In the genomic region with DNA sequence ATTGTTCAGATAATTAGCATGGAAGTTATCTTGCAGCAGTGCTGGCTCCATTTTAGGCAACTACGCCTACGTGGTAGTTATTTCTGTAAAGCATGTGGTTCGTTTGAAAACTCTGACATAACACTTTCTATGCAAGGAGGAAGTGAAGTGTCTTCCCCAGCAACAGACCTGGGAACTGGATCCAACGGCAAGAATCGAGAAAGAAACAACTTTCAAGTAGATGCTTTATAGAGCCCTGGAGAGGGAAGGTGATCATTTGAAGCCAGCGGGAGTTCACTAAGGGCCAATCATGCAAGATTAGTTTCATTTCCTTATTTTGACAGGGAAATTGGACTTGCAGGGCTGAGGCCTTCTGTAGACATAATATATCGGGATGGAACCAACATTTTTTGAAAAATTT, we compare ENCODE assay signal across 24 cellular contexts.
DNase-seq lines count a peak whose midpoint lies in the region; ATAC-seq and TF ChIP-seq lines count a peak whose summit lies in the region.
"Had no signal": no experiment of that assay in that cellular context is flagged by ENCODE, and none has a peak within 500 bp of the region (broad histone marks: within the 10 kb centered on the region; RNA-seq: fewer than 3 reads in every experiment).

No MANE protein-coding gene starts in this region.

- no peak overlapping the region for H3K27ac Mint-ChIP-seq in memory B cell
- H3K27ac Mint-ChIP-seq: CD4-positive, alpha-beta T cell; H9; stimulated activated effector memory CD8-positive, alpha-beta T cell treated with anti-CD3 and anti-CD28 coated beads, Interleukin-12 subunit alpha, Interleukin-12 subunit beta, amount 100 ng/mL, for 72 hours had no signal

- DNase-seq in Right ventricle myocardium superior = no peak
- no peak for DNase-seq in left ventricle myocardium inferior
- peak; percentile 85 for DNase-seq in SKM-1 treated with dmso at 0.1 percent for 144 hours (lab: John Stamatoyannopoulos, UW; ENCODE audit: unreplicated experiment)
- DNase-seq in memory B cell (ENCODE audit: low spot score in 2 of 2) = no peak
- peak; percentile 80 for DNase-seq in superior temporal gyrus (ENCODE audit: extremely low spot score)
- no peak for DNase-seq in NCI-H2196 (lab: John Stamatoyannopoulos, UW; ENCODE audit: unreplicated experiment)
- DNase-seq: activated CD4-positive, alpha-beta T cell treated with anti-CD3 and anti-CD28 coated beads for 48 hours; activated CD8-positive, alpha-beta memory T cell treated with anti-CD3 and anti-CD28 coated beads, Interleukin-2, amount 50 U/mL, for 4 hours; activated gamma-delta T cell treated with Interleukin-2 at 50 U/mL for 16 hours; amniotic stem cell; CD4-positive, alpha-beta T cell; cerebellar nuclear complex; H9; left cardiac atrium; NCI-H1694 treated with DMSO at 0.1 percent for 48 hours; NCI-H510A treated with DMSO at 0.1 percent for 48 hours; stimulated activated CD4-positive, alpha-beta T cell treated with anti-CD3 and anti-CD28 coated beads, Interleukin-12 subunit alpha, Interleukin-12 subunit beta, amount 100 ng/mL, for 4 hours; T1000; trophoblast cell had no signal

- H3K36me3 ChIP-seq in left ventricle myocardium inferior = no peaks in the 10 kb centered on the region
- H3K36me3 ChIP-seq: SJSA1 had no signal

- ATAC-seq in Right ventricle myocardium superior (ENCODE audit: poor library complexity) (peak; percentile 23), memory B cell (ENCODE audit: low read depth) (peak; percentile 34), GM19455 (IDR thresholded peaks at IDR 0.05; ENCODE audit: unreplicated experiment) (no peak), GM21447 (IDR thresholded peaks at IDR 0.05; ENCODE audit: unreplicated experiment) (no peak)
- ATAC-seq: stimulated activated effector memory CD8-positive, alpha-beta T cell treated with anti-CD3 and anti-CD28 coated beads, Interleukin-12 subunit alpha, Interleukin-12 subunit beta, amount 100 ng/mL, for 72 hours had no signal

- H3K27me3 Mint-ChIP-seq in memory B cell = peaks cover 11% of the 10 kb centered on the region

- no peak overlapping the region for H3K4me3 Mint-ChIP-seq in memory B cell
- H3K4me3 Mint-ChIP-seq: CD4-positive, alpha-beta T cell; H9; stimulated activated effector memory CD8-positive, alpha-beta T cell treated with anti-CD3 and anti-CD28 coated beads, Interleukin-12 subunit alpha, Interleukin-12 subunit beta, amount 100 ng/mL, for 72 hours had no signal

- no peaks in the 10 kb centered on the region for H3K27me3 ChIP-seq in left ventricle myocardium inferior (ENCODE audit: low read depth)
- H3K27me3 ChIP-seq: SJSA1 had no signal

- no peaks in the 10 kb centered on the region for H3K9me3 ChIP-seq in left ventricle myocardium inferior (replicated peaks)
- H3K9me3 ChIP-seq: SJSA1 had no signal

- H3K4me1 Mint-ChIP-seq in memory B cell = peaks cover 3% of the 10 kb centered on the region

- H3K27ac ChIP-seq in left ventricle myocardium inferior (replicated peaks) = no peak overlapping the region
- H3K27ac ChIP-seq: parathyroid adenoma, SJSA1 had no signal

- peaks cover 6% of the 10 kb centered on the region for H3K4me1 ChIP-seq in left ventricle myocardium inferior
- H3K4me1 ChIP-seq: parathyroid adenoma had no signal

- TF ChIP-seq CTCF in left ventricle myocardium inferior (IDR thresholded peaks at IDR 0.05; ENCODE audit: borderline replicate concordance) = no peak

- H3K4me3 ChIP-seq in left ventricle myocardium inferior = no peak overlapping the region
- H3K4me3 ChIP-seq: SJSA1 had no signal

- intact Hi-C loops in Right ventricle myocardium superior (cut with DNase I) = no loop called here
- intact Hi-C loops in left ventricle myocardium inferior (cut with micrococcal nuclease) = no loop called here

- H3K36me3 Mint-ChIP-seq in memory B cell = peaks cover 3% of the 10 kb centered on the region
- H3K36me3 Mint-ChIP-seq: stimulated activated effector memory CD8-positive, alpha-beta T cell treated with anti-CD3 and anti-CD28 coated beads, Interleukin-12 subunit alpha, Interleukin-12 subunit beta, amount 100 ng/mL, for 72 hours had no signal

- peaks cover 4% of the 10 kb centered on the region for H3K9me3 Mint-ChIP-seq in memory B cell
- H3K9me3 Mint-ChIP-seq: CD4-positive, alpha-beta T cell; stimulated activated effector memory CD8-positive, alpha-beta T cell treated with anti-CD3 and anti-CD28 coated beads, Interleukin-12 subunit alpha, Interleukin-12 subunit beta, amount 100 ng/mL, for 72 hours had no signal

Comparison
In these comparisons a context has a peak if more than half of its experiments do, and no peak if none do; other contexts are left out.
1. ATAC-seq: peak in Right ventricle myocardium superior (single experiment) and memory B cell (single experiment); none in GM19455 (single experiment) and GM21447 (single experiment).
2. DNase-seq: peak in SKM-1 treated with dmso at 0.1 percent for 144 hours (single experiment) and superior temporal gyrus (single experiment); none in Right ventricle myocardium superior (single experiment), left ventricle myocardium inferior (single experiment), memory B cell (0 of 2) and NCI-H2196 (single experiment).